Comparison of ENCODE assay signal across 8 cellular contexts in genomic region chr1:145994391-145995120, GRCh38. TPM values are rescaled to one million over a fixed set of nuclear protein-coding genes. Genes with fewer than 3 reads are reported as not detected.
DNase-seq lines count a peak whose midpoint lies in the region; ATAC-seq and TF ChIP-seq lines count a peak whose summit lies in the region.

No MANE protein-coding gene starts in this region.

- no peak for DNase-seq in activated CD4-positive, CD25-positive, alpha-beta regulatory T cell (lab: John Stamatoyannopoulos, UW)
- DNase-seq in activated CD4-positive, alpha-beta T cell treated with anti-CD3 and anti-CD28 coated beads, Interleukin-2, amount 50 U/mL, for 48 hours, result peak; percentile 48 to 63
- DNase-seq in fibroblast of mammary gland (ENCODE audit: low read depth), result peak; percentile 52

- H3K4me3 ChIP-seq in fibroblast of mammary gland (ENCODE audit: control insufficient read depth, low read depth, low read length) (peak overlapping the region; percentile 90), skeletal muscle satellite cell (ENCODE audit: low read length) (peak overlapping the region; percentile 97)

- peaks cover 40% of the 10 kb centered on the region for H3K4me1 ChIP-seq in skeletal muscle satellite cell (ENCODE audit: control insufficient read depth, insufficient read depth, low read length)

- peaks cover 31% of the 10 kb centered on the region for H3K36me3 ChIP-seq in skeletal muscle satellite cell (ENCODE audit: insufficient read depth, low read length)

- TF ChIP-seq CTCF in fibroblast of mammary gland (conservative IDR thresholded peaks at IDR 0.05; ENCODE audit: control insufficient read depth, insufficient read depth, low read depth, low read length), result no peak

- H3K4me2 ChIP-seq in skeletal muscle satellite cell (ENCODE audit: low read length), result peak overlapping the region; percentile 92

- peak; percentile 37 to 41 for ATAC-seq in activated CD4-positive, CD25-positive, alpha-beta regulatory T cell treated with anti-CD3 and anti-CD28 coated beads, Interleukin-2, amount 50 U/mL, for 24 hours
- ATAC-seq in GM21447 (IDR thresholded peaks at IDR 0.05; ENCODE audit: unreplicated experiment), result no peak
- ATAC-seq in GM21367 (IDR thresholded peaks at IDR 0.05; ENCODE audit: unreplicated experiment), result no peak
- ATAC-seq in HG02678 (IDR thresholded peaks at IDR 0.05; ENCODE audit: unreplicated experiment), result no peak

- H3K27me3 ChIP-seq in skeletal muscle satellite cell (ENCODE audit: control insufficient read depth, insufficient read depth, low read length), result no peaks in the 10 kb centered on the region

- peak overlapping the region; percentile 92 for H3K9ac ChIP-seq in skeletal muscle satellite cell (ENCODE audit: low read depth, low read length)

- H3K9me3 ChIP-seq in skeletal muscle satellite cell (replicated peaks; ENCODE audit: low read length), result no peaks in the 10 kb centered on the region

RNA-seq across cellular contexts. Expression of gene TXNIP, which starts 1.8 kb away (rescaled TPM):
- 139 and 159 TPM in 2 replicates for total RNA-seq in skeletal muscle satellite cell (2012; rRNA removed)

RNA-seq across cellular contexts. Expression of gene HJV, which starts 27.0 kb away (rescaled TPM):
- 2.2 TPM in 1 of 2 replicates, not detected in the other for total RNA-seq in skeletal muscle satellite cell (2012; rRNA removed)

RNA-seq across cellular contexts. Expression of gene POLR3GL, which starts 30.1 kb away (rescaled TPM):
- 7.9 TPM in 2 replicates for total RNA-seq in skeletal muscle satellite cell (2012; rRNA removed)

RNA-seq across cellular contexts. Expression of gene ANKRD34A, which starts 30.2 kb away (rescaled TPM):
- total RNA-seq in skeletal muscle satellite cell (2012; rRNA removed), result 0.87 and 1.3 TPM in 2 replicates

RNA-seq across cellular contexts. Expression of gene LIX1L, which starts 36.7 kb away (rescaled TPM):
- total RNA-seq in skeletal muscle satellite cell (2012; rRNA removed), result 22.6 and 23.2 TPM in 2 replicates

Comparison
In these comparisons a context has a peak if more than half of its experiments do, and no peak if none do; other contexts are left out.
1. ATAC-seq: peak in activated CD4-positive, CD25-positive, alpha-beta regulatory T cell treated with anti-CD3 and anti-CD28 coated beads, Interleukin-2, amount 50 U/mL, for 24 hours (2 of 2); none in GM21447 (single experiment), GM21367 (single experiment) and HG02678 (single experiment).
2. DNase-seq: peak in activated CD4-positive, alpha-beta T cell treated with anti-CD3 and anti-CD28 coated beads, Interleukin-2, amount 50 U/mL, for 48 hours (2 of 2) and fibroblast of mammary gland (single experiment); none in activated CD4-positive, CD25-positive, alpha-beta regulatory T cell (0 of 4).